In genomic region chrX:149938427-149939270, GRCh38 we compare ENCODE assay signal across 8 cellular contexts. TPM values are rescaled to one million over a fixed set of nuclear protein-coding genes. Genes with fewer than 3 reads are reported as not detected.
A peak's percentile ranks its signal among the peaks of the same experiment; 100 is the strongest.
DNase-seq lines count a peak whose midpoint lies in the region; ATAC-seq, FAIRE-seq and TF ChIP-seq lines count a peak whose summit lies in the region.

EOLA2 (minus strand) TSS chrX:149938491; CDS start chrX:149933874, 4,617 bp downstream.

- peak; percentile 77 for ATAC-seq in HG02840 (IDR thresholded peaks at IDR 0.05; ENCODE audit: low FRiP score, unreplicated experiment)
- ATAC-seq in Right ventricle myocardium superior (ENCODE audit: poor library complexity): peak; percentile 69
- peak; percentile 54 to 65 (median 60) for ATAC-seq in pancreas

- 1 to 46% methylated on average over 40 to 53 of the region's 61 CpGs for WGBS in pancreas, 2 donors

- DNase-seq in NCI-H1436 (lab: John Stamatoyannopoulos, UW) (peak; percentile 98), T follicular helper cell (ENCODE audit: low read depth) (peak; percentile 89), adipocyte (ENCODE audit: low read depth) (peak; percentile 97), Right ventricle myocardium superior (peak; percentile 97), pancreas (peak; percentile 87 to 96 (median 96)), tibial artery (peak; percentile 94 to 97)

- H3K36me3 ChIP-seq in adipocyte (ENCODE audit: control insufficient read depth, insufficient read depth, low read length, severe bottlenecking): no peaks in the 10 kb centered on the region
- no peaks in the 10 kb centered on the region for H3K36me3 ChIP-seq in pancreas
- H3K36me3 ChIP-seq in tibial artery: peaks cover 0 to 13% (median 0%) of the 10 kb centered on the region in 3 donors

- H3K27me3 ChIP-seq in adipocyte (replicated peaks; ENCODE audit: control insufficient read depth, insufficient read depth, low read length): no peaks in the 10 kb centered on the region
- no peaks in the 10 kb centered on the region for H3K27me3 ChIP-seq in pancreas
- H3K27me3 ChIP-seq in tibial artery: no peaks in the 10 kb centered on the region

- H3K9me3 ChIP-seq in adipocyte (ENCODE audit: control insufficient read depth, low read length): no peaks in the 10 kb centered on the region
- H3K9me3 ChIP-seq in pancreas: no peaks in the 10 kb centered on the region
- no peaks in the 10 kb centered on the region for H3K9me3 ChIP-seq in tibial artery

- TF ChIP-seq CTCF in GM12873 (IDR thresholded peaks at IDR 0.05; ENCODE audit: insufficient read depth, low read depth, low read length, missing control alignments) (peak; percentile 53), pancreas (IDR thresholded peaks at IDR 0.05) (peak in 3 of 4 donors; percentile 23 to 50 (median 43)), tibial artery (IDR thresholded peaks at IDR 0.05) (peak; percentile 46 to 54)

- peak within 1 kb of the TSS; percentile 88 for H3K4me3 ChIP-seq in adipocyte (ENCODE audit: low read length)
- peak within 1 kb of the TSS; percentile 36 to 57 (median 48) for H3K4me3 ChIP-seq in pancreas
- H3K4me3 ChIP-seq in tibial artery: peak within 1 kb of the TSS; percentile 78 to 89

- H3K27ac ChIP-seq in pancreas (peak within 1 kb of the TSS; percentile 30 to 87 (median 62)), tibial artery (peak within 1 kb of the TSS; percentile 88 to 96)

- peak within 1 kb of the TSS; percentile 91 for H3K9ac ChIP-seq in adipocyte (ENCODE audit: low read length)

- peak; percentile 98 for FAIRE-seq in pancreas (lab: Jason Lieb, UNC)

- intact Hi-C loops in Right ventricle myocardium superior (cut with DNase I) (no loop called here), pancreas (cut with DNase I) (no loop called here), tibial artery (cut with DNase I; ENCODE audit: low total_unique reads) (no loop called here)

- peaks cover 3% of the 10 kb centered on the region for H3K4me1 ChIP-seq in adipocyte (ENCODE audit: control insufficient read depth, insufficient read depth, low read length)
- no peaks in the 10 kb centered on the region for H3K4me1 ChIP-seq in pancreas
- H3K4me1 ChIP-seq in tibial artery: peaks cover 0 to 7% (median 6%) of the 10 kb centered on the region in 4 donors

RNA-seq across cellular contexts. Expression of gene EOLA2, which starts in this region (rescaled TPM):
- total RNA-seq in Right ventricle myocardium superior (21.8 TPM), pancreas (10 to 100 TPM; 13.4 to 21.5 (median 17.6) TPM)
- 10 to 100 TPM; 29.5 to 54.0 TPM for polyA plus RNA-seq in pancreas

Comparison
In these comparisons a context has a peak if more than half of its experiments do, and no peak if none do; other contexts are left out.
1. Peak in every context shown above with its lines: DNase-seq, ATAC-seq, H3K4me3 ChIP-seq and H3K27ac ChIP-seq.